26 cellular contexts compared by ENCODE assay signal in the genomic region with DNA sequence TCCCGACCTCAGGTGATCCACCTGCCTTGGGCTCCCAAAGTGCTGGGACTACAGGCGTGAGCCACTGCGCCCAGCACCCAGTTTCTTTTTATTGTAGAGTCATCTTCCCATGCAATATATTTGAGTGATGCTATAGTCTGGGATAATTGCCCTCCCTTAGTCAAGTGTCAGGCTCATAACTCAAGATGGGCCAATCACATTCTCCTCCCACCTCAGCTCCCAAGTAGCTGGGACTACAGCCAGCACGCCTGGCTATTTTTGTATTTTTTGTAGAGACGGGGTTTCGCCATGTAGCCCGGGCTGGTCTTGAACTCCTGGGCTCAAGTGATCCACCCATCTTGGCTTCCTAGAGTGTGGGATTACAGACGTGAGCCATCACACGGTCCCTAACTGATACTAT.
"Had no signal": no experiment of that assay in that cellular context is flagged by ENCODE, and none has a peak within 500 bp of the region (broad histone marks: within the 10 kb centered on the region; RNA-seq: fewer than 3 reads in every experiment).

No MANE protein-coding gene starts in this region.

- ATAC-seq: activated CD8-positive, alpha-beta T cell treated with anti-CD3 and anti-CD28 coated beads for 36 hours; activated naive CD4-positive, alpha-beta T cell treated with anti-CD3 and anti-CD28 coated beads, Interleukin-2, amount 50 U/mL, for 72 hours; activated T-cell treated with anti-CD3 and anti-CD28 coated beads, Interleukin-2, amount 50 U/mL, for 72 hours; Panc1 had no signal

- H3K27me3 ChIP-seq: adrenal gland had no signal

- H3K9me3 ChIP-seq: adrenal gland had no signal

- DNase-seq: activated CD4-positive, alpha-beta T cell treated with anti-CD3 and anti-CD28 coated beads for 1 hour; activated CD4-positive, alpha-beta T cell treated with anti-CD3 and anti-CD28 coated beads for 48 hours; activated CD4-positive, CD25-positive, alpha-beta regulatory T cell; activated CD8-positive, alpha-beta T cell treated with anti-CD3 and anti-CD28 coated beads for 36 hours; activated gamma-delta T cell treated with Interleukin-2 at 50 U/mL for 16 hours; activated naive CD4-positive, alpha-beta T cell treated with anti-CD3 and anti-CD28 coated beads for 36 hours; activated T-cell treated with anti-CD3 and anti-CD28 coated beads, Interleukin-2, amount 50 U/mL, for 1 hour; activated T-cell treated with anti-CD3 and anti-CD28 coated beads, Interleukin-2, amount 50 U/mL, for 72 hours; adrenal gland; anterior cingulate cortex; Karpas-422; KBM-7; NCI-H1105; NCI-H1417 treated with DMSO at 0.1 percent for 48 hours; NCI-H187 treated with DMSO at 0.1 percent for 48 hours; NCI-H2081 treated with DMSO at 0.1 percent for 48 hours; NCI-H226; NCI-H446 treated with DMSO at 0.1 percent for 48 hours; NCI-H524; SW 1271; T-helper 1 cell; T-helper 2 cell; T-helper 9 cell; WERI-Rb-1 had no signal

- H3K27ac ChIP-seq: adrenal gland, WERI-Rb-1 had no signal

- H3K4me3 ChIP-seq: adrenal gland had no signal
